In genomic region chr14:37586783-37587428, GRCh38 we compare ENCODE assay signal across 19 cellular contexts. TPM values are rescaled to one million over a fixed set of nuclear protein-coding genes. Genes with fewer than 3 reads are reported as not detected.
A peak's percentile ranks its signal among the peaks of the same experiment; 100 is the strongest.
DNase-seq lines count a peak whose midpoint lies in the region; ATAC-seq, FAIRE-seq and TF ChIP-seq lines count a peak whose summit lies in the region.
"Had no signal": no experiment of that assay in that cellular context is flagged by ENCODE, and none has a peak within 500 bp of the region (broad histone marks: within the 10 kb centered on the region; RNA-seq: fewer than 3 reads in every experiment).

No MANE protein-coding gene starts in this region.

- H4K20me1 ChIP-seq in PC-3 (ENCODE audit: low read length): peaks cover 12% of the 10 kb centered on the region

- ATAC-seq in PC-3 (no peak), HG02642 (IDR thresholded peaks at IDR 0.05; ENCODE audit: poor library complexity, unreplicated experiment) (no peak)

- H3K36me3 Mint-ChIP-seq in HFFc6 (ENCODE audit: low read depth): peaks cover 28% of the 10 kb centered on the region; the same call in 1 of the 2 replicates

- H3F3A ChIP-seq in PC-3 (ENCODE audit: low read length, unreplicated experiment): no peaks in the 10 kb centered on the region

- H3K9me3 Mint-ChIP-seq in HFFc6: no peaks in the 10 kb centered on the region

- H3K4me2 ChIP-seq in PC-3 (ENCODE audit: low read length): peak overlapping the region; percentile 89

- H3K27ac Mint-ChIP-seq in HFFc6: no peak overlapping the region

- peaks cover 58% of the 10 kb centered on the region for H3K27me3 Mint-ChIP-seq in HFFc6 (ENCODE audit: insufficient read depth)

- peak overlapping the region; percentile 99 for H3K9ac ChIP-seq in PC-3 (ENCODE audit: low read length)
- H3K9ac ChIP-seq: GM23248 had no signal

- no peaks in the 10 kb centered on the region for H3K9me2 ChIP-seq in PC-3 (replicated peaks; ENCODE audit: low read length)

- CTCF ChIA-PET in PC-3 (lab: Charles Lee): interaction anchor here (0.6 kb wide), 1 partner anchor 283 kb away, joined by 6 read pairs; no protein-coding TSS in a partner anchor

- H3K9me3 ChIP-seq in PC-3 (ENCODE audit: low read length) (no peaks in the 10 kb centered on the region), small intestine (ENCODE audit: control insufficient read depth, low read depth) (no peaks in the 10 kb centered on the region)
- H3K9me3 ChIP-seq: sigmoid colon, SJSA1, suprapubic skin had no signal

- WGBS in small intestine, 3 donors: 2 to 3% (median 3%) methylated on average over 4 of the region's 4 CpGs

- peaks cover 34% of the 10 kb centered on the region; the same call in 1 of the 2 replicates for H3K4me1 Mint-ChIP-seq in HFFc6 (ENCODE audit: low read depth)

- TF ChIP-seq CTCF in HFFc6 (IDR thresholded peaks at IDR 0.05): no peak
- TF ChIP-seq CTCF in PC-3 (conservative IDR thresholded peaks at IDR 0.05; ENCODE audit: low read depth, low read length): no peak

- H3K36me3 ChIP-seq in PC-3 (ENCODE audit: low read depth, low read length) (peaks cover 31% of the 10 kb centered on the region), small intestine (ENCODE audit: control insufficient read depth in 2 of 2, insufficient read depth in 2 of 2, low read length in 2 of 2) (peaks cover 0 to 1% of the 10 kb centered on the region in 2 donors)
- H3K36me3 ChIP-seq: sigmoid colon, SJSA1, suprapubic skin had no signal

- POLR2A ChIA-PET in PC-3 (lab: Charles Lee; ENCODE audit: unreplicated experiment): interaction anchor here (0.6 to 1.4 kb wide), 4 partner anchors 11 to 150 kb away, joined by 3 to 4 read pairs (median 4); no protein-coding TSS in a partner anchor

- H3K4me1 ChIP-seq in PC-3 (ENCODE audit: insufficient read depth, low read length): peaks cover 56% of the 10 kb centered on the region
- peaks cover 0 to 1% of the 10 kb centered on the region in 2 donors for H3K4me1 ChIP-seq in small intestine (ENCODE audit: control insufficient read depth in 2 of 2, insufficient read depth in 1 of 2, low read depth in 1 of 2, low read length in 1 of 2)

- no TSS peak for BruUV-seq in PC-3 (replicated peaks; lab: Mats Ljungman, UMichigan)

- H3K27ac ChIP-seq in PC-3 (ENCODE audit: low read length) (peak overlapping the region; percentile 99), small intestine (ENCODE audit: low read depth in 1 of 2, low read length in 1 of 2) (no peak overlapping the region)
- H3K27ac ChIP-seq: GM23248, sigmoid colon, SJSA1, suprapubic skin had no signal

- H3K4me3 ChIP-seq in PC-3 (ENCODE audit: low read length) (peak overlapping the region; percentile 96), small intestine (ENCODE audit: low read depth in 1 of 2, low read length in 2 of 2) (peak overlapping the region in 1 of 2 donors; percentile 60)
- H3K4me3 ChIP-seq: GM23248, SJSA1, suprapubic skin had no signal

- H3K27me3 ChIP-seq in PC-3 (ENCODE audit: low read length) (no peaks in the 10 kb centered on the region), small intestine (ENCODE audit: control insufficient read depth in 2 of 2, insufficient read depth in 2 of 2, low read length in 2 of 2) (peaks cover 0 to 30% of the 10 kb centered on the region in 2 donors)

- FAIRE-seq in islet of Langerhans (lab: Jason Lieb, UNC): peak; percentile 81
- no peak for FAIRE-seq in small intestine (lab: Jason Lieb, UNC)

- H3K4me3 Mint-ChIP-seq in HFFc6: peak overlapping the region; percentile 78; the same call in 1 of the 2 replicates

- H3K79me2 ChIP-seq in PC-3 (ENCODE audit: low read length): peaks cover 82% of the 10 kb centered on the region

- DNase-seq in HFFc6: no peak
- peak; percentile 44 for DNase-seq in PC-3
- DNase-seq in small intestine: peak; percentile 19
- no peak for DNase-seq in globus pallidus (ENCODE audit: low spot score)
- no peak for DNase-seq in NCI-H128 (lab: John Stamatoyannopoulos, UW; ENCODE audit: unreplicated experiment)
- DNase-seq: effector CD4-positive, alpha-beta T cell; GM23248; hippocampal formation; KBM-7; NCI-H2171 treated with DMSO at 0.1 percent for 48 hours; nucleus accumbens; sigmoid colon had no signal

- intact Hi-C loops in PC-3 (cut with micrococcal nuclease): loop anchor here (2.0 to 10.0 kb wide), 2 partner anchors 412 to 926 kb away; partner anchors contain the start of genes PAX9 and SLC25A21

- no peak overlapping the region for H2AFZ ChIP-seq in PC-3 (ENCODE audit: low read length)
- H2AFZ ChIP-seq: GM23248 had no signal

RNA-seq across cellular contexts. Expression of gene FOXA1, which starts 8.1 kb away (rescaled TPM):
- 1 to 10 TPM in 4 of 6 experiments, under 1 TPM in 2; 0.36 to 7.3 (median 7.0) TPM for total RNA-seq in HFFc6 (2021; fragmentation: NEBNext Ultra II Directional; extraction: Animal tissue kit (Norgen Biotek cat#: 25700))
- 212 and 249 TPM in 2 replicates for total RNA-seq in PC-3 (2014; rRNA removed)
- polyA plus RNA-seq in small intestine: 10 to 100 TPM in 2 of 3 donors, 1 to 10 TPM in 1; 8.4 to 11.9 (median 10.9) TPM
- total RNA-seq: cardiac septum; GM23248; sigmoid colon; T-helper 2 cell treated with Interferon-gamma antibody and Interleukin-4, amounts not matched to agents 100 ng/mL and 5 ng/mL, for 36 hours had no signal

RNA-seq across cellular contexts. Expression of gene TTC6, which starts 8.5 kb away (rescaled TPM):
- 1 to 10 TPM in 1 of 6 experiments, under 1 TPM in 3, not detected in 2; 0.38 to 1.2 (median 0.62) TPM for total RNA-seq in HFFc6 (2021; fragmentation: NEBNext Ultra II Directional; extraction: Animal tissue kit (Norgen Biotek cat#: 25700))
- total RNA-seq in PC-3 (2014; rRNA removed): 13.4 and 18.0 TPM in 2 replicates
- under 1 TPM; 0.22 to 0.54 (median 0.54) TPM for polyA plus RNA-seq in small intestine
- total RNA-seq: GM23248; sigmoid colon; SJSA1; T-helper 2 cell treated with Interferon-gamma antibody and Interleukin-4, amounts not matched to agents 100 ng/mL and 5 ng/mL, for 36 hours had no signal
- polyA plus RNA-seq: BJ, GM23248 had no signal

Comparison
In these comparisons a context has a peak if more than half of its experiments do, and no peak if none do; other contexts are left out.
1. DNase-seq: peak in PC-3 (single experiment) and small intestine (single experiment); none in HFFc6 (single experiment), globus pallidus (single experiment) and NCI-H128 (single experiment).
2. RNA of gene FOXA1, which starts 8.1 kb away (total RNA-seq): 212 to 249 TPM in PC-3; 0.36 to 7.3 TPM in HFFc6; every median in the first group is over 10 times any median in the second.